ENCODE assay signal across 9 cellular contexts in the genomic region with DNA sequence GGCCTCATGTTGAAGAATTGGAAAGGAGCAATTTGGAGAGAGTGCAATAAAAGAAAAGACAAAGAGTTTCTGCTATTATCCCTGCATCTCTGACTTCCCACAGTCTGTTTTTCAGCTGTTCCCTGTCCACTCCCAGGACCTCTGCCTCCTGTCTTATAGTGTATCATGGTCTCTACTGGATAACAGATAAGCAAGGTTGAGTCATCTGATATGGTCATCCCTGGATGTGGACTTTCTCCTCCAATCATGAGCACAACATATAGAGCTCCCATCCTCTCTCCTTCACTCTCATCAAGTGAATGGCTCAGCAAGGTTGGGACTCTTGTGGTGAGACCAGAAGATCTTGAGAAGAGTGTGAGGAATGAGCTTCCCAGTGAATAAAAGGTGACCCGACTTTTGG.
"Had no signal": no experiment of that assay in that cellular context is flagged by ENCODE, and none has a peak within 500 bp of the region (broad histone marks: within the 10 kb centered on the region; RNA-seq: fewer than 3 reads in every experiment).

No MANE protein-coding gene starts in this region.

- ATAC-seq: HCT116, HepG2, K562 had no signal

- H3K9me3 ChIP-seq: HAP-1 had no signal

- H3K27ac Mint-ChIP-seq: HFFc6 had no signal

- H3K9me3 Mint-ChIP-seq: HFFc6 had no signal

- H3K4me3 ChIP-seq: GM23248, HAP-1, K562 had no signal

- H3K4me3 Mint-ChIP-seq: HFFc6 had no signal

- DNase-seq: GM23248, GOT3, H7, HFFc6 had no signal

- H3K27ac ChIP-seq: GM23248, HL-60 had no signal

- H3K36me3 ChIP-seq: HAP-1 had no signal

- FAIRE-seq: HepG2, K562 had no signal
